1 cellular context compared by ENCODE assay signal in the genomic region with DNA sequence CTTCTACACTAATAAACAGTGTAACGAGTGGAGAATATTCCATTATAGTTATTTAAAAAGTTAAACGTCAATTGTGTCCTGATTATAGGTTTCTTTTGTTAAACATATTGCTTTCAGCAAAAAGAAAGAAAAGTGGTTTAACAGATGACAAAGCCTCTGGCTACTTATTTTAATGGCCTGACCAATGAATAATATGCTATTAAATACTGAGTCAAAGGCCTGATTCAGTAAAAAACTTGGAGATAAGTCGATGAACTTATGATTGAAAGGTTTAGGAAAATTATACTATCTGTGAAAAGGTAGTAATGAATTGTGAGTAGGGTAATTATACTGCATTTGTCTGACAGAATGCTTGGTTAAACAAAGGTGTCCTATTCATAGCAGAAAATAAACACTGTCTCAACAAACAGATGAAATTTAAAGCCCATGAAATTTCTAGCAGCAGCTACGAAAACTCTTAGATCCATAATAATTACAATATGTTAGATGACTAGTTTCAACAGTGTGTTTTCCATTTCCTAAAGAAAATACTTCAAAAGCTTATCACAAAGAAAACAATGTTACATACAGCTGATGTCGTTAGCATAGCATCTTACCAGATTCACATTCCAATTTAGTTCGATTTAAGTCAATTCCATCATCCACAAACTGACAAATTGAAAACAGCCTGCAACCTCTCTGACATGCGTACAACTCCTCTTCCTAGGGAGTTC.
TF ChIP-seq lines count a peak whose summit lies in the region.

No MANE protein-coding gene starts in this region.

TF ChIP-seq in HEK293T, 16 proteins besides CTCF, POLR2A, EP300 and RAD21 (continued from another document):
- no peak for TF ChIP-seq LEF1 (IDR thresholded peaks at IDR 0.05; ENCODE audit: borderline replicate concordance)
- no peak for TF ChIP-seq L3MBTL2 (conservative IDR thresholded peaks at IDR 0.05)
- no peak for TF ChIP-seq FOXM1 (IDR thresholded peaks at IDR 0.05; ENCODE audit: borderline replicate concordance)
- TF ChIP-seq BHLHE40 (IDR thresholded peaks at IDR 0.05; ENCODE audit: borderline replicate concordance), result no peak
- no peak for TF ChIP-seq CTBP1 (IDR thresholded peaks at IDR 0.05; ENCODE audit: borderline replicate concordance)
- TF ChIP-seq ELF4 (IDR thresholded peaks at IDR 0.05), result no peak
- TF ChIP-seq FOXK2 (IDR thresholded peaks at IDR 0.05), result no peak
- no peak for TF ChIP-seq HDGF (IDR thresholded peaks at IDR 0.05; ENCODE audit: borderline replicate concordance)
- TF ChIP-seq SP1 (IDR thresholded peaks at IDR 0.05), result no peak
- TF ChIP-seq SUZ12 (IDR thresholded peaks at IDR 0.05), result no peak
- TF ChIP-seq NFRKB (IDR thresholded peaks at IDR 0.05), result no peak
